ENCODE assay signal across 9 cellular contexts in the genomic region with DNA sequence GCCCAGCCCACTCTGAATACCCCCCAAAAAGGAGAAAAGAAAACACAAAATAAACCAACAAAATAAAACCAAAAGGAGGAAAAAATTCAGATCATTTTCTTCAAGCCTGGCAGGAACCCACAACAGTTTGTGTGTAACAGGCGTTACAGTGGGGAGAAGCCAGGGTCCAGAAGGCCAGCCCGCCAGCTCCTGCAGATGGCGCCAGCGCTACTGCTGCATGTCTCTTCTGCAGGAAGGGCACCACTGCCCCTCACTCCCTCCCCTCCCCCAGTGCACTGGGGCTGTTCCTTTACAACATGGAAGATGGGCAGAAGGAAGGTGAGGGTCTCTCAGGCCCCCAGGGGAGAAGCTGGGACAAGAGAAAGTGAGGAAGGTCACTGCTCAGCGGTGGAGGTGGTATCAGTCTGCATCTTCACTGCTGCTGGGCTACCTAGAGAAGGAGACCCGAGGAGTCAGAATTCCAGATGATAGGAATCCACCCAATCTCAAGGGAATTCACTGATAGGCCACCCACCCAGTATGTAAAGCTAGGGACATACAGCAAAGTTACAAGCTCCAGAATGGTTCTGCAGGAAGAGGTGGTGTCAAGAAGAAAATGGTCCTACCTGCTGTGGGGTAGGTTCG. TPM values are rescaled to one million over a fixed set of nuclear protein-coding genes. Genes with fewer than 3 reads are reported as not detected.
DNase-seq lines count a peak whose midpoint lies in the region; ATAC-seq and TF ChIP-seq lines count a peak whose summit lies in the region.
"Had no signal": no experiment of that assay in that cellular context is flagged by ENCODE, and none has a peak within 500 bp of the region (broad histone marks: within the 10 kb centered on the region; RNA-seq: fewer than 3 reads in every experiment).

No MANE protein-coding gene starts in this region.

- peaks cover 67 to 75% of the 10 kb centered on the region in 2 donors for H3K36me3 Mint-ChIP-seq in CD14-positive monocyte
- H3K36me3 Mint-ChIP-seq in activated naive CD8-positive, alpha-beta T cell treated with anti-CD3 and anti-CD28 coated beads, Interleukin-2, amount 50 U/mL, for 24 hours (ENCODE audit: low read depth): peaks cover 73% of the 10 kb centered on the region

- in situ Hi-C loops in GM23248 (cut with MboI): no loop called here

- no peak overlapping the region; the same call in 1 of the 2 replicates for H3K27ac ChIP-seq in GM23248

- no peak overlapping the region for H3K9ac ChIP-seq in GM23248

- H3K4me2 ChIP-seq in GM23248 (ENCODE audit: unreplicated experiment): no peak overlapping the region

- H3K27me3 Mint-ChIP-seq in CD14-positive monocyte (ENCODE audit: low read depth in 3 of 3): peaks cover 0 to 2% (median 0%) of the 10 kb centered on the region in 3 donors
- no peaks in the 10 kb centered on the region for H3K27me3 Mint-ChIP-seq in activated naive CD8-positive, alpha-beta T cell treated with anti-CD3 and anti-CD28 coated beads, Interleukin-2, amount 50 U/mL, for 24 hours

- H3K79me2 ChIP-seq in GM23248 (ENCODE audit: insufficient read depth): peaks cover 40% of the 10 kb centered on the region

- H4K20me1 ChIP-seq in GM23248 (ENCODE audit: insufficient read depth): no peaks in the 10 kb centered on the region

- H3K9me2 ChIP-seq in GM23248 (ENCODE audit: insufficient read depth): no peaks in the 10 kb centered on the region

- intact Hi-C loops in CD14-positive monocyte (cut with micrococcal nuclease): loop anchor here in 1 of 2 donors (5.0 kb wide), 1 partner anchor 37 kb away; the partner anchor contains the start of gene CHD4

- DNase-seq in CD14-positive monocyte (ENCODE audit: low spot score): no peak
- DNase-seq in GM23248: peak; percentile 57
- DNase-seq in NOMO-1 treated with dmso at 0.1 percent for 144 hours (lab: John Stamatoyannopoulos, UW; ENCODE audit: unreplicated experiment): peak; percentile 4
- DNase-seq in activated naive CD8-positive, alpha-beta T cell treated with anti-CD3 and anti-CD28 coated beads, Interleukin-2, amount 50 U/mL, for 24 hours: peak; percentile 67
- peak; percentile 58 for DNase-seq in left lobe of liver (ENCODE audit: low spot score)
- DNase-seq in effector CD8-positive, alpha-beta T cell (lab: John Stamatoyannopoulos, UW): no peak
- DNase-seq in T-helper 9 cell: no peak

- WGBS in GM23248 (ENCODE audit: low coverage in 1 of 2, low lambda C conversion rate in 2 of 2, missing lambda C conversion rate in 2 of 2), 2 experiments: 48 to 49% methylated on average over 7 of the region's 7 CpGs

- peaks cover 56% of the 10 kb centered on the region for H3K36me3 ChIP-seq in GM23248 (ENCODE audit: low read depth)

- peaks cover 26% of the 10 kb centered on the region for H3K4me1 Mint-ChIP-seq in CD14-positive monocyte
- peaks cover 49% of the 10 kb centered on the region for H3K4me1 Mint-ChIP-seq in activated naive CD8-positive, alpha-beta T cell treated with anti-CD3 and anti-CD28 coated beads, Interleukin-2, amount 50 U/mL, for 24 hours

- peak overlapping the region in 1 of 7 donors; percentile 26 for H3K27ac Mint-ChIP-seq in CD14-positive monocyte
- H3K27ac Mint-ChIP-seq in activated naive CD8-positive, alpha-beta T cell treated with anti-CD3 and anti-CD28 coated beads, Interleukin-2, amount 50 U/mL, for 24 hours: peak overlapping the region; percentile 33

- no peak overlapping the region for H2AFZ ChIP-seq in GM23248

- H3K4me3 ChIP-seq in GM23248: no peak overlapping the region
- H3K4me3 ChIP-seq: lung had no signal

- no peaks in the 10 kb centered on the region for H3K27me3 ChIP-seq in GM23248 (replicated peaks; ENCODE audit: insufficient read depth)

- H3K4me1 ChIP-seq in GM23248 (ENCODE audit: insufficient read depth): peaks cover 16% of the 10 kb centered on the region

- H3F3A ChIP-seq in GM23248 (ENCODE audit: insufficient read depth): peaks cover 63% of the 10 kb centered on the region

- no peak for ATAC-seq in activated naive CD8-positive, alpha-beta T cell treated with anti-CD3 and anti-CD28 coated beads, Interleukin-2, amount 50 U/mL, for 24 hours
- ATAC-seq in left lobe of liver: peak; percentile 39
- ATAC-seq in GM18511 (IDR thresholded peaks at IDR 0.05; ENCODE audit: unreplicated experiment): no peak

- TF ChIP-seq CTCF in CD14-positive monocyte (IDR thresholded peaks at IDR 0.05): peak; percentile 45

- no peak overlapping the region for H3K4me3 Mint-ChIP-seq in CD14-positive monocyte
- peak overlapping the region; percentile 100 for H3K4me3 Mint-ChIP-seq in activated naive CD8-positive, alpha-beta T cell treated with anti-CD3 and anti-CD28 coated beads, Interleukin-2, amount 50 U/mL, for 24 hours

- H3K9me3 ChIP-seq in GM23248 (ENCODE audit: low read depth): no peaks in the 10 kb centered on the region

- no peaks in the 10 kb centered on the region for H3K9me3 Mint-ChIP-seq in CD14-positive monocyte
- H3K9me3 Mint-ChIP-seq in activated naive CD8-positive, alpha-beta T cell treated with anti-CD3 and anti-CD28 coated beads, Interleukin-2, amount 50 U/mL, for 24 hours: no peaks in the 10 kb centered on the region

RNA-seq across cellular contexts. Expression of gene NOP2, which starts 2.3 kb away (rescaled TPM):
- polyA plus RNA-seq in CD14-positive monocyte (1 to 10 TPM; 3.9 to 5.7 TPM), GM23248 (2016; fragmentation: Nextera tagmentation; extraction: Ambion mirVana) (27.0 and 31.8 TPM in 2 replicates)
- 44.3 TPM in 2 replicates for total RNA-seq in GM23248 (2014; rRNA removed; shearing (Covaris generic))
- total RNA-seq in left lobe of liver: 14.9 TPM

RNA-seq across cellular contexts. Expression of gene IFFO1, which starts 14.5 kb away (rescaled TPM):
- polyA plus RNA-seq in CD14-positive monocyte (10 to 100 TPM; 10.7 to 11.1 TPM), GM23248 (2016; fragmentation: Nextera tagmentation; extraction: Ambion mirVana) (14.5 and 19.2 TPM in 2 replicates)
- 18.0 and 19.7 TPM in 2 replicates for total RNA-seq in GM23248 (2014; rRNA removed; shearing (Covaris generic))
- 8.8 TPM for total RNA-seq in left lobe of liver

RNA-seq across cellular contexts. Expression of gene GAPDH, which starts 36.1 kb away (rescaled TPM):
- polyA plus RNA-seq in CD14-positive monocyte (1,000 to 10,000 TPM; 2,879 to 3,427 TPM), GM23248 (2016; fragmentation: Nextera tagmentation; extraction: Ambion mirVana) (7,868 and 8,138 TPM in 2 replicates)
- total RNA-seq in GM23248 (2014; rRNA removed; shearing (Covaris generic)): 6,196 and 7,726 TPM in 2 replicates
- 1,145 TPM for total RNA-seq in left lobe of liver

RNA-seq across cellular contexts. Expression of gene CHD4, which starts 36.8 kb away (rescaled TPM):
- polyA plus RNA-seq in CD14-positive monocyte: 10 to 100 TPM in 1 of 2 donors, 1 to 10 TPM in 1; 9.9 to 16.2 TPM
- total RNA-seq in GM23248 (2014; rRNA removed; shearing (Covaris generic)): 148 and 171 TPM in 2 replicates
- 61.5 and 72.1 TPM in 2 replicates for polyA plus RNA-seq in GM23248 (2016; fragmentation: Nextera tagmentation; extraction: Ambion mirVana)
- total RNA-seq in left lobe of liver: 87.3 TPM

Comparison
In these comparisons a context has a peak if more than half of its experiments do, and no peak if none do; other contexts are left out.
1. DNase-seq: peak in GM23248 (single experiment), NOMO-1 treated with dmso at 0.1 percent for 144 hours (single experiment), activated naive CD8-positive, alpha-beta T cell treated with anti-CD3 and anti-CD28 coated beads, Interleukin-2, amount 50 U/mL, for 24 hours (single experiment) and left lobe of liver (single experiment); none in CD14-positive monocyte (single experiment), effector CD8-positive, alpha-beta T cell (single experiment) and T-helper 9 cell (single experiment).